In genomic region chr12:8949525-8950286, GRCh38 we compare ENCODE assay signal across 8 cellular contexts. TPM values are rescaled to one million over a fixed set of nuclear protein-coding genes. Genes with fewer than 3 reads are reported as not detected.
DNase-seq lines count a peak whose midpoint lies in the region; TF ChIP-seq lines count a peak whose summit lies in the region.

Gene M6PR (minus strand): TSS chr12:8949645. CDS start chr12:8946404, 3,241 bp downstream.

- peaks cover 47% of the 10 kb centered on the region for H3K79me2 ChIP-seq in GM23248 (ENCODE audit: insufficient read depth)

- peak in 5 of 6 experiments; percentile 29 to 50 (median 45) for TF ChIP-seq CTCF in esophagus squamous epithelium (IDR thresholded peaks at IDR 0.05)

- H3K36me3 ChIP-seq in GM23248 (ENCODE audit: low read depth) (peaks cover 11% of the 10 kb centered on the region; the same call in 1 of the 2 replicates), esophagus squamous epithelium (peaks cover 7 to 17% (median 9%) of the 10 kb centered on the region in 3 donors)

- WGBS in GM23248 (ENCODE audit: low coverage in 1 of 2, low lambda C conversion rate in 2 of 2, missing lambda C conversion rate in 2 of 2), 2 experiments: 1% methylated on average over 53 to 58 of the region's 58 CpGs
- WGBS in esophagus squamous epithelium, 2 donors: 0 to 1% methylated on average over 21 to 30 of the region's 58 CpGs

- H4K20me1 ChIP-seq in GM23248 (ENCODE audit: insufficient read depth): 0 out of 2 replicates have a peak, but pooled peaks cover 8% of the 10 kb centered on the region

- peak within 1 kb of the TSS; percentile 94 for H3K4me2 ChIP-seq in GM23248 (ENCODE audit: unreplicated experiment)

- intact Hi-C loops in esophagus squamous epithelium (cut with DNase I): loop anchor here (10.0 kb wide), 1 partner anchor 85 kb away; no protein-coding TSS in a partner anchor

- H3K9me2 ChIP-seq in GM23248 (ENCODE audit: insufficient read depth): no peaks in the 10 kb centered on the region

- H3K27me3 ChIP-seq in GM23248 (replicated peaks; ENCODE audit: insufficient read depth): no peaks in the 10 kb centered on the region
- H3K27me3 ChIP-seq in esophagus squamous epithelium: no peaks in the 10 kb centered on the region

- peak in 3 of 4 donors; percentile 34 to 81 (median 61) for TF ChIP-seq POLR2A in esophagus squamous epithelium (IDR thresholded peaks at IDR 0.05)

- peak within 1 kb of the TSS; percentile 99 for H2AFZ ChIP-seq in GM23248

- H3K9me3 ChIP-seq in GM23248 (ENCODE audit: low read depth): no peaks in the 10 kb centered on the region
- H3K9me3 ChIP-seq in esophagus squamous epithelium: no peaks in the 10 kb centered on the region

- H3K9ac ChIP-seq in GM23248: peak within 1 kb of the TSS; percentile 92

- peaks cover 17% of the 10 kb centered on the region for H3K4me1 ChIP-seq in GM23248 (ENCODE audit: insufficient read depth)
- peaks cover 4 to 38% (median 20%) of the 10 kb centered on the region in 3 donors for H3K4me1 ChIP-seq in esophagus squamous epithelium

- H3K27ac ChIP-seq in GM23248 (peak within 1 kb of the TSS; percentile 91), esophagus squamous epithelium (peak within 1 kb of the TSS; percentile 94 to 99 (median 96))

- DNase-seq in EH (ENCODE audit: low read depth): peak; percentile 96
- DNase-seq in GM23248: peak; percentile 98
- DNase-seq in Kasumi-1 (lab: John Stamatoyannopoulos, UW): peak; percentile 95 to 96
- DNase-seq in RKO (ENCODE audit: low spot score): peak; percentile 98
- peak; percentile 79 for DNase-seq in activated T-helper 1 cell treated with Interleukin-2 at 50 U/mL for 16 hours (ENCODE audit: low read depth)
- DNase-seq in esophagus squamous epithelium (lab: John Stamatoyannopoulos, UW): peak; percentile 82
- peak; percentile 98 for DNase-seq in myocyte (ENCODE audit: low read depth)
- peak; percentile 86 to 90 for DNase-seq in stimulated activated CD8-positive, alpha-beta memory T cell treated with anti-CD3 and anti-CD28 coated beads, Interleukin-7, amount 100 ng/mL, for 48 hours (ENCODE audit: extremely low read depth in 1 of 2, low read depth in 1 of 2)

- peak within 1 kb of the TSS; percentile 86 for H3K4me3 ChIP-seq in GM23248
- peak within 1 kb of the TSS; percentile 69 to 97 (median 82) for H3K4me3 ChIP-seq in esophagus squamous epithelium

- 0 out of 2 replicates have a peak, but pooled peaks cover 4% of the 10 kb centered on the region for H3F3A ChIP-seq in GM23248 (ENCODE audit: insufficient read depth)

- in situ Hi-C loops in GM23248 (cut with MboI): no loop called here

RNA-seq across cellular contexts. Expression of gene M6PR, which starts in this region (rescaled TPM):
- total RNA-seq in GM23248 (2014; rRNA removed; shearing (Covaris generic)): 84.8 and 87.1 TPM in 2 replicates
- 85.8 and 90.0 TPM in 2 replicates for polyA plus RNA-seq in GM23248 (2016; fragmentation: Nextera tagmentation; extraction: Ambion mirVana)
- total RNA-seq in esophagus squamous epithelium (100 to 1,000 TPM in 2 of 4 donors, 10 to 100 TPM in 2; 60.1 to 120 (median 108) TPM), myocyte (148 and 170 TPM in 2 replicates)
- polyA plus RNA-seq in myocyte (2012): 149 TPM

Comparison
In these comparisons a context has a peak if more than half of its experiments do, and no peak if none do; other contexts are left out.
1. Peak in every context shown above with its lines: DNase-seq, H3K4me3 ChIP-seq and H3K27ac ChIP-seq.